ENCODE assay signal across 8 cellular contexts in genomic region chr1:117754061-117754969, GRCh38.
DNase-seq lines count a peak whose midpoint lies in the region; ATAC-seq and TF ChIP-seq lines count a peak whose summit lies in the region.

No MANE protein-coding gene starts in this region.

- H3F3A ChIP-seq in neural progenitor cell (ENCODE audit: low read depth), result peaks cover 7% of the 10 kb centered on the region

- POLR2A ChIA-PET in CD8-positive, alpha-beta T cell (lab: Charles Lee), result interaction anchor here (0.6 to 1.2 kb wide), 2 partner anchors 148 to 224 kb away, joined by 3 to 5 read pairs; partner anchors contain the start of gene TENT5C

- TF ChIP-seq CTCF in CD8-positive, alpha-beta T cell (IDR thresholded peaks at IDR 0.05), result peak; percentile 77
- TF ChIP-seq CTCF in foreskin fibroblast (IDR thresholded peaks at IDR 0.05; ENCODE audit: low read depth, low read length) (peak; percentile 56), neural progenitor cell (IDR thresholded peaks at IDR 0.05) (peak; percentile 75), vagina (IDR thresholded peaks at IDR 0.05) (peak; percentile 53 to 86 (median 66))

- no peaks in the 10 kb centered on the region for H3K79me2 ChIP-seq in neural progenitor cell (ENCODE audit: low read depth)

- H3K27me3 Mint-ChIP-seq in CD8-positive, alpha-beta T cell (ENCODE audit: low read depth), result peaks cover 36% of the 10 kb centered on the region
- peaks cover 8% of the 10 kb centered on the region for H3K27me3 Mint-ChIP-seq in neural progenitor cell (ENCODE audit: insufficient read depth, low read depth)

- TF ChIP-seq POLR2A in vagina (IDR thresholded peaks at IDR 0.05), result no peak

- H3K4me3 ChIP-seq in CD8-positive, alpha-beta T cell (ENCODE audit: low read depth, low read length), result no peak overlapping the region
- no peak overlapping the region for H3K4me3 ChIP-seq in foreskin fibroblast (ENCODE audit: low read depth in 1 of 2, low read length in 2 of 2)
- no peak overlapping the region for H3K4me3 ChIP-seq in neural progenitor cell
- H3K4me3 ChIP-seq in vagina, result peak overlapping the region in 1 of 2 donors; percentile 18

- CTCF ChIA-PET in CD8-positive, alpha-beta T cell (lab: Charles Lee), result interaction anchor here (0.6 to 13.1 kb wide), 60 partner anchors 9 to 694 kb away, joined by 3 to 214 read pairs (median 4); partner anchors contain the start of genes TENT5C and TTF2

- no peak for ATAC-seq in CD8-positive, alpha-beta T cell

- H3K27ac Mint-ChIP-seq in CD8-positive, alpha-beta T cell, result no peak overlapping the region
- no peak overlapping the region for H3K27ac Mint-ChIP-seq in neural progenitor cell

- no peaks in the 10 kb centered on the region for H3K36me3 Mint-ChIP-seq in CD8-positive, alpha-beta T cell
- no peaks in the 10 kb centered on the region for H3K36me3 Mint-ChIP-seq in neural progenitor cell

- H3K4me1 Mint-ChIP-seq in CD8-positive, alpha-beta T cell (ENCODE audit: low read depth), result peaks cover 5% of the 10 kb centered on the region
- H3K4me1 Mint-ChIP-seq in neural progenitor cell, result peaks cover 8% of the 10 kb centered on the region

- intact Hi-C loops in CD8-positive, alpha-beta T cell (cut with DNase I, micrococcal nuclease), result loop anchor here (1.0 to 10.0 kb wide), 7 partner anchors 42 to 630 kb away; partner anchors contain the start of gene TRIM45 (in 1 of the 2)
- intact Hi-C loops in vagina (cut with DNase I), result no loop called here

- H3K27me3 ChIP-seq in CD8-positive, alpha-beta T cell (ENCODE audit: insufficient read depth, low read length), result no peaks in the 10 kb centered on the region
- H3K27me3 ChIP-seq in neural progenitor cell (no peaks in the 10 kb centered on the region), vagina (no peaks in the 10 kb centered on the region)

- DNase-seq in CD8-positive, alpha-beta T cell, result peak in 6 of 7 experiments; percentile 10 to 60 (median 38)
- peak; percentile 42 for DNase-seq in HK-2 (ENCODE audit: unreplicated experiment)
- DNase-seq in NOMO-1 treated with DMSO at 0.1 percent for 48 hours (lab: John Stamatoyannopoulos, UW; ENCODE audit: unreplicated experiment), result peak; percentile 16
- DNase-seq in activated T-cell treated with anti-CD3 and anti-CD28 coated beads, Interleukin-2, amount 50 U/mL, for 1 hour, result peak; percentile 47
- DNase-seq in foreskin fibroblast, result peak; percentile 23 to 66
- peak; percentile 87 for DNase-seq in neural progenitor cell (ENCODE audit: low spot score)
- no peak for DNase-seq in vagina (ENCODE audit: extremely low spot score in 2 of 2)
- no peak for DNase-seq in GM19238 (ENCODE audit: insufficient read length, low spot score)

- no peaks in the 10 kb centered on the region for H4K20me1 ChIP-seq in neural progenitor cell (ENCODE audit: low read depth)

- H3K36me3 ChIP-seq in CD8-positive, alpha-beta T cell (ENCODE audit: insufficient read depth, low read length), result no peaks in the 10 kb centered on the region
- H3K36me3 ChIP-seq in neural progenitor cell (no peaks in the 10 kb centered on the region), vagina (no peaks in the 10 kb centered on the region)

- H3K27ac ChIP-seq in CD8-positive, alpha-beta T cell (ENCODE audit: low read depth, low read length), result no peak overlapping the region
- no peak overlapping the region for H3K27ac ChIP-seq in neural progenitor cell
- no peak overlapping the region for H3K27ac ChIP-seq in vagina

- no peak overlapping the region for H3K4me3 Mint-ChIP-seq in CD8-positive, alpha-beta T cell
- no peak overlapping the region for H3K4me3 Mint-ChIP-seq in neural progenitor cell

- H3K4me1 ChIP-seq in CD8-positive, alpha-beta T cell (ENCODE audit: insufficient read depth, low read length), result no peaks in the 10 kb centered on the region
- H3K4me1 ChIP-seq in neural progenitor cell (peaks cover 3% of the 10 kb centered on the region), vagina (peaks cover 20% of the 10 kb centered on the region)

- no peaks in the 10 kb centered on the region for H3K9me3 Mint-ChIP-seq in CD8-positive, alpha-beta T cell
- peaks cover under 1% of the 10 kb centered on the region for H3K9me3 Mint-ChIP-seq in neural progenitor cell

- H3K9me3 ChIP-seq in CD8-positive, alpha-beta T cell (ENCODE audit: low read length), result no peaks in the 10 kb centered on the region
- no peaks in the 10 kb centered on the region for H3K9me3 ChIP-seq in neural progenitor cell (ENCODE audit: low read depth)
- H3K9me3 ChIP-seq in vagina, result no peaks in the 10 kb centered on the region

- peak overlapping the region; percentile 73 for H2AFZ ChIP-seq in neural progenitor cell (replicated peaks)

- H3K9ac ChIP-seq in neural progenitor cell, result no peak overlapping the region

- no peak overlapping the region for H3K4me2 ChIP-seq in neural progenitor cell

Comparison
In these comparisons a context has a peak if more than half of its experiments do, and no peak if none do; other contexts are left out.
1. DNase-seq: peak in CD8-positive, alpha-beta T cell (6 of 7), HK-2 (single experiment), NOMO-1 treated with DMSO at 0.1 percent for 48 hours (single experiment), activated T-cell treated with anti-CD3 and anti-CD28 coated beads, Interleukin-2, amount 50 U/mL, for 1 hour (single experiment), foreskin fibroblast (2 of 2) and neural progenitor cell (single experiment); none in vagina (0 of 2) and GM19238 (single experiment).
2. Peak in every context shown above with its lines, with median percentiles within 50 percentile points of each other: CTCF ChIP-seq.